Comparison of ENCODE assay signal across 9 cellular contexts in genomic region chr13:48542581-48543341, GRCh38. TPM values are rescaled to one million over a fixed set of nuclear protein-coding genes. Genes with fewer than 3 reads are reported as not detected.
DNase-seq lines count a peak whose midpoint lies in the region; ATAC-seq and TF ChIP-seq lines count a peak whose summit lies in the region.
"Had no signal": no experiment of that assay in that cellular context is flagged by ENCODE, and none has a peak within 500 bp of the region (broad histone marks: within the 10 kb centered on the region; RNA-seq: fewer than 3 reads in every experiment).

No MANE protein-coding gene starts in this region.

- H3K27me3 Mint-ChIP-seq in activated CD8-positive, alpha-beta T cell treated with anti-CD3 and anti-CD28 coated beads, Interleukin-2, amount 10 ng/mL, durations not matched to agents 7 days and 5 days (ENCODE audit: low read depth): peaks cover 2% of the 10 kb centered on the region
- H3K27me3 Mint-ChIP-seq in activated CD8-positive, alpha-beta T cell treated with anti-CD3 and anti-CD28 coated beads for 36 hours: peaks cover 3% of the 10 kb centered on the region

- no peak for ATAC-seq in activated CD8-positive, alpha-beta T cell treated with anti-CD3 and anti-CD28 coated beads, Interleukin-2, amount 10 ng/mL, durations not matched to agents 7 days and 5 days
- no peak for ATAC-seq in activated CD8-positive, alpha-beta T cell treated with anti-CD3 and anti-CD28 coated beads for 36 hours
- ATAC-seq in Right ventricle myocardium superior (ENCODE audit: poor library complexity) (peak; percentile 93), psoas muscle (peak; percentile 80 to 94 (median 92))

- no peak for DNase-seq in activated CD8-positive, alpha-beta T cell treated with anti-CD3 and anti-CD28 coated beads, Interleukin-2, amount 10 ng/mL, durations not matched to agents 7 days and 5 days
- no peak for DNase-seq in activated CD8-positive, alpha-beta T cell treated with anti-CD3 and anti-CD28 coated beads for 36 hours
- DNase-seq in RKO (ENCODE audit: low spot score): peak; percentile 5
- peak; percentile 71 for DNase-seq in Right ventricle myocardium superior
- peak; percentile 28 to 74 for DNase-seq in psoas muscle
- DNase-seq in stimulated activated naive CD4-positive, alpha-beta T cell (lab: John Stamatoyannopoulos, UW): no peak
- DNase-seq in GDM1 (lab: John Stamatoyannopoulos, UW): no peak
- no peak for DNase-seq in LoVo (ENCODE audit: low spot score)
- DNase-seq: CD4-positive, CD25-positive, alpha-beta regulatory T cell had no signal

- peaks cover 20% of the 10 kb centered on the region for H3K9me3 Mint-ChIP-seq in activated CD8-positive, alpha-beta T cell treated with anti-CD3 and anti-CD28 coated beads, Interleukin-2, amount 10 ng/mL, durations not matched to agents 7 days and 5 days (ENCODE audit: insufficient read depth)
- H3K9me3 Mint-ChIP-seq in activated CD8-positive, alpha-beta T cell treated with anti-CD3 and anti-CD28 coated beads for 36 hours: no peaks in the 10 kb centered on the region

- no peak overlapping the region for H3K4me3 Mint-ChIP-seq in activated CD8-positive, alpha-beta T cell treated with anti-CD3 and anti-CD28 coated beads, Interleukin-2, amount 10 ng/mL, durations not matched to agents 7 days and 5 days
- H3K4me3 Mint-ChIP-seq in activated CD8-positive, alpha-beta T cell treated with anti-CD3 and anti-CD28 coated beads for 36 hours: no peak overlapping the region
- H3K4me3 Mint-ChIP-seq: CD4-positive, CD25-positive, alpha-beta regulatory T cell had no signal

- WGBS in psoas muscle, 3 donors: 1 to 6% (median 2%) methylated on average over 11 of the region's 11 CpGs

- peaks cover 26% of the 10 kb centered on the region for H3K4me1 ChIP-seq in psoas muscle

- peak overlapping the region; percentile 32 for H3K4me3 ChIP-seq in psoas muscle

- H3K27ac ChIP-seq in psoas muscle: peak overlapping the region; percentile 70

- peaks cover 18% of the 10 kb centered on the region for H3K4me1 Mint-ChIP-seq in activated CD8-positive, alpha-beta T cell treated with anti-CD3 and anti-CD28 coated beads, Interleukin-2, amount 10 ng/mL, durations not matched to agents 7 days and 5 days (ENCODE audit: low read depth)
- peaks cover 2% of the 10 kb centered on the region for H3K4me1 Mint-ChIP-seq in activated CD8-positive, alpha-beta T cell treated with anti-CD3 and anti-CD28 coated beads for 36 hours (ENCODE audit: low read depth)

- H3K27ac Mint-ChIP-seq in activated CD8-positive, alpha-beta T cell treated with anti-CD3 and anti-CD28 coated beads, Interleukin-2, amount 10 ng/mL, durations not matched to agents 7 days and 5 days: peak overlapping the region; percentile 30
- H3K27ac Mint-ChIP-seq in activated CD8-positive, alpha-beta T cell treated with anti-CD3 and anti-CD28 coated beads for 36 hours: no peak overlapping the region
- H3K27ac Mint-ChIP-seq: CD4-positive, CD25-positive, alpha-beta regulatory T cell had no signal

- POLR2A ChIA-PET in activated CD8-positive, alpha-beta T cell treated with anti-CD3 and anti-CD28 coated beads, Interleukin-2, amount 10 ng/mL, durations not matched to agents 7 days and 5 days (lab: Charles Lee): interaction anchor here (0.8 kb wide), 1 partner anchor 10 kb away, joined by 3 read pairs; the partner anchor contains the start of gene RCBTB2
- POLR2A ChIA-PET in activated CD8-positive, alpha-beta T cell treated with anti-CD3 and anti-CD28 coated beads for 36 hours (lab: Charles Lee): interaction anchor here (1.1 kb wide), 1 partner anchor 9 kb away, joined by 4 read pairs; no protein-coding TSS in a partner anchor

- H3K27me3 ChIP-seq in psoas muscle (ENCODE audit: insufficient read depth in 3 of 3, low read length in 2 of 3): no peaks in the 10 kb centered on the region

- intact Hi-C loops in activated CD8-positive, alpha-beta T cell treated with anti-CD3 and anti-CD28 coated beads for 36 hours (cut with micrococcal nuclease): no loop called here
- intact Hi-C loops in Right ventricle myocardium superior (cut with DNase I): no loop called here
- intact Hi-C loops in psoas muscle (cut with DNase I): no loop called here

- H3K36me3 ChIP-seq in psoas muscle (ENCODE audit: insufficient read depth in 1 of 2, low read depth in 1 of 2): no peaks in the 10 kb centered on the region

- CTCF ChIA-PET in activated CD8-positive, alpha-beta T cell treated with anti-CD3 and anti-CD28 coated beads, Interleukin-2, amount 10 ng/mL, durations not matched to agents 7 days and 5 days (lab: Charles Lee): interaction anchor here (1.2 to 1.9 kb wide), 4 partner anchors 9 to 209 kb away, joined by 4 to 8 read pairs (median 4); no protein-coding TSS in a partner anchor
- CTCF ChIA-PET in activated CD8-positive, alpha-beta T cell treated with anti-CD3 and anti-CD28 coated beads for 36 hours (lab: Charles Lee): interaction anchor here (0.9 to 1.7 kb wide), 3 partner anchors 9 to 38 kb away, joined by 3 to 5 read pairs (median 4); no protein-coding TSS in a partner anchor

- H3K9me3 ChIP-seq in psoas muscle: no peaks in the 10 kb centered on the region

- TF ChIP-seq CTCF in activated CD8-positive, alpha-beta T cell treated with anti-CD3 and anti-CD28 coated beads for 36 hours (IDR thresholded peaks at IDR 0.05): no peak
- peak; percentile 11 for TF ChIP-seq CTCF in psoas muscle (IDR thresholded peaks at IDR 0.05)

- peaks cover 15% of the 10 kb centered on the region for H3K36me3 Mint-ChIP-seq in activated CD8-positive, alpha-beta T cell treated with anti-CD3 and anti-CD28 coated beads, Interleukin-2, amount 10 ng/mL, durations not matched to agents 7 days and 5 days (ENCODE audit: low read depth)
- no peaks in the 10 kb centered on the region for H3K36me3 Mint-ChIP-seq in activated CD8-positive, alpha-beta T cell treated with anti-CD3 and anti-CD28 coated beads for 36 hours (ENCODE audit: low read depth)
- H3K36me3 Mint-ChIP-seq: CD4-positive, CD25-positive, alpha-beta regulatory T cell had no signal

RNA-seq across cellular contexts. Expression of gene RCBTB2, which starts 9.9 kb away (rescaled TPM):
- total RNA-seq in activated CD8-positive, alpha-beta T cell treated with anti-CD3 and anti-CD28 coated beads, Interleukin-2, amount 10 ng/mL, durations not matched to agents 7 days and 5 days: 10 to 100 TPM; 31.0 to 31.5 TPM
- 1 to 10 TPM; 1.6 to 2.2 TPM for total RNA-seq in activated CD8-positive, alpha-beta T cell treated with anti-CD3 and anti-CD28 coated beads for 36 hours
- total RNA-seq in Right ventricle myocardium superior: 16.6 TPM
- 10 to 100 TPM in 2 of 4 donors, 1 to 10 TPM in 2; 2.8 to 18.5 (median 10.3) TPM for total RNA-seq in psoas muscle
- polyA plus RNA-seq in psoas muscle: 1 to 10 TPM; 3.1 to 8.2 (median 3.5) TPM

Comparison
In these comparisons a context has a peak if more than half of its experiments do, and no peak if none do; other contexts are left out.
1. ATAC-seq: peak in Right ventricle myocardium superior (single experiment) and psoas muscle (4 of 4); none in activated CD8-positive, alpha-beta T cell treated with anti-CD3 and anti-CD28 coated beads, Interleukin-2, amount 10 ng/mL, durations not matched to agents 7 days and 5 days (single experiment) and activated CD8-positive, alpha-beta T cell treated with anti-CD3 and anti-CD28 coated beads for 36 hours (single experiment).
2. DNase-seq: peak in RKO (single experiment), Right ventricle myocardium superior (single experiment) and psoas muscle (2 of 2); none in activated CD8-positive, alpha-beta T cell treated with anti-CD3 and anti-CD28 coated beads, Interleukin-2, amount 10 ng/mL, durations not matched to agents 7 days and 5 days (single experiment), activated CD8-positive, alpha-beta T cell treated with anti-CD3 and anti-CD28 coated beads for 36 hours (single experiment), stimulated activated naive CD4-positive, alpha-beta T cell (0 of 6), GDM1 (single experiment) and LoVo (single experiment).